Comparison of ENCODE assay signal across 8 cellular contexts in the genomic region with DNA sequence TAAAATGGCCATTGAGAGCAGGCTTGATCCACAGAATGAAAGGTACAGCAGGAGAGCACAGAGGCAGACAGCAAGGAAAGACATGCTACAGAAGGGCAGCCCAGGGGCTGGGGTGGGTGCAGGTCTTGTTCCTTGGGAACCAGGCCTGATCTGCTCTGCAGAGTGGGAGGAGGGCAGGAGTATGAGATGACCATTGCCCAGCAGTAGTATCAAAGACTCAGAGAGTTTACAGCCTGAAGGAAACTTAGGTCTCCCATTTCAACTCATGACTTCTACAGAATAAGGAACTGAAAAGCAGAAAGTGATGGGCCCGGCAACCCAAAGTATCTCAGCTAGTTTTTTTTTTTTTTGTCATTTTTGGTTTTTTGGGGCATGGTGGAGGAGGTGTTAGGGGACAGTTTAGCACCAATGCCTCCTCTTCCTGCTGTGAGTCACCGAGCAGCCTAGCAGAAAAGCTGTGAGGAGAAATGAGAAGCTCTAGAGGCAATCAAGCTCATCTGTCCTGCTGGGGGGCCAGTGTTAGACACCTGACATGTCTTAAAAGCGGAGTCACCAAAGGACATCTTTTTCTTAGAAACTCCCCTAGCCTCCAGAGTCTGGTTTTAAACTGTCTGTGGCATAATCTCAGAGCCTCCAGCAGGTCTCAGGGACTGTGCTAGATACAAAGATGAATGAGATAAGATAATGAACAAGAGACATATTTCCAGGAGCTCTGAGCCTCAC. TPM values are rescaled to one million over a fixed set of nuclear protein-coding genes. Genes with fewer than 3 reads are reported as not detected.
DNase-seq lines count a peak whose midpoint lies in the region; ATAC-seq, FAIRE-seq and TF ChIP-seq lines count a peak whose summit lies in the region.

No MANE protein-coding gene starts in this region.

- H3F3A ChIP-seq in Loucy (ENCODE audit: low read depth), result 0 out of 2 replicates have a peak, but pooled peaks cover 2% of the 10 kb centered on the region

- no peak overlapping the region for H3K27ac ChIP-seq in K562 (ENCODE audit: extremely low read depth, low read depth, low read length)
- peak overlapping the region in 1 of 4 donors; percentile 21 for H3K27ac ChIP-seq in esophagus muscularis mucosa (replicated peaks in 1 of 4)

- no peaks in the 10 kb centered on the region for H3K9me1 ChIP-seq in K562 (ENCODE audit: control insufficient read depth, insufficient read depth, low read length)

- H4K20me1 ChIP-seq in Loucy (ENCODE audit: insufficient read depth, low read length, poor library complexity, severe bottlenecking) (no peaks in the 10 kb centered on the region), K562 (replicated peaks; ENCODE audit: control insufficient read depth, insufficient read depth, low read length) (no peaks in the 10 kb centered on the region)

- TF ChIP-seq CTCF in Loucy (conservative IDR thresholded peaks at IDR 0.05; ENCODE audit: low read length) (no peak), K562 (IDR thresholded peaks at IDR 0.05 in 2 of 3, conservative IDR thresholded peaks at IDR 0.05 in 1 of 3; ENCODE audit: insufficient read depth in 2 of 3, low read depth in 1 of 3, low read length in 3 of 3) (no peak), esophagus muscularis mucosa (IDR thresholded peaks at IDR 0.05) (no peak)

- TF ChIP-seq EP300 in K562 (IDR thresholded peaks at IDR 0.05; ENCODE audit: low read length) (no peak), esophagus muscularis mucosa (IDR thresholded peaks at IDR 0.05) (no peak)

- TF ChIP-seq POLR2A in GM18505 (IDR thresholded peaks at IDR 0.05; ENCODE audit: borderline replicate concordance, extremely low read depth, insufficient read depth, insufficient read length), result peak; percentile 74
- no peak for TF ChIP-seq POLR2A in K562 (conservative IDR thresholded peaks at IDR 0.05)
- no peak for TF ChIP-seq POLR2A in esophagus muscularis mucosa (IDR thresholded peaks at IDR 0.05; ENCODE audit: low read depth)

- POLR2A ChIA-PET in K562 (lab: Yijun Ruan, JAX), result no interaction called here

- H3K9ac ChIP-seq in Loucy (ENCODE audit: low read depth, low read length, poor library complexity, severe bottlenecking) (peak overlapping the region; percentile 32), K562 (ENCODE audit: insufficient read depth in 1 of 2, low read depth in 2 of 2, low read length in 2 of 2) (no peak overlapping the region)

- no peaks in the 10 kb centered on the region for H3K79me2 ChIP-seq in Loucy (ENCODE audit: insufficient read depth, low read length)
- no peaks in the 10 kb centered on the region for H3K79me2 ChIP-seq in K562 (ENCODE audit: control insufficient read depth, insufficient read depth, low read length)

- H3K4me2 ChIP-seq in Loucy (ENCODE audit: low read depth, low read length, poor library complexity, severe bottlenecking), result peak overlapping the region; percentile 41
- H3K4me2 ChIP-seq in K562 (ENCODE audit: insufficient read depth, low read length), result no peak overlapping the region

- FAIRE-seq in K562 (lab: Jason Lieb, UNC), result no peak

- H3K9me2 ChIP-seq in Loucy (replicated peaks; ENCODE audit: low read depth, low read length), result no peaks in the 10 kb centered on the region

- ATAC-seq in GM18505 (IDR thresholded peaks at IDR 0.05; ENCODE audit: unreplicated experiment) (peak; percentile 53), GM21528 (IDR thresholded peaks at IDR 0.05; ENCODE audit: low FRiP score, unreplicated experiment) (peak; percentile 57), K562 (no peak)
- ATAC-seq in stimulated activated naive CD8-positive, alpha-beta T cell treated with anti-CD3 and anti-CD28 coated beads, Interleukin-15, Interleukin-2, amounts not matched to agents 100 U/mL and 50 U/mL, for 24 hours, result peak; percentile 77

- H3K4me1 ChIP-seq in Loucy (ENCODE audit: insufficient read depth, low read length, poor library complexity, severe bottlenecking) (peaks cover 60% of the 10 kb centered on the region), K562 (replicated peaks in 1 of 2; ENCODE audit: control insufficient read depth in 2 of 2, insufficient read depth in 2 of 2, low read length in 2 of 2) (peaks cover 0 to 10% of the 10 kb centered on the region in 2 experiments; a peak in 3 of 5 replicates), esophagus muscularis mucosa (peaks cover 26 to 28% (median 27%) of the 10 kb centered on the region in 4 donors)

- intact Hi-C loops in K562 (cut with micrococcal nuclease), result no loop called here
- intact Hi-C loops in esophagus muscularis mucosa (cut with DNase I), result no loop called here

- H2AFZ ChIP-seq in Loucy (ENCODE audit: low read length) (0 out of 2 replicates have a peak overlapping the region, but pooled peaks have one; percentile 37), K562 (ENCODE audit: low read depth, low read length) (no peak overlapping the region)

- no peaks in the 10 kb centered on the region for H3K9me3 ChIP-seq in Loucy (ENCODE audit: insufficient read depth, low read depth, low read length)
- no peaks in the 10 kb centered on the region for H3K9me3 ChIP-seq in K562 (replicated peaks; ENCODE audit: control insufficient read depth, insufficient read depth, low read depth, low read length)
- no peaks in the 10 kb centered on the region for H3K9me3 ChIP-seq in esophagus muscularis mucosa

- WGBS in K562 (ENCODE audit: insufficient coverage, low coverage, missing lambda C conversion rate), result 0% methylated on average over 2 of the region's 3 CpGs
- 79% methylated on average over 3 of the region's 3 CpGs for WGBS in esophagus muscularis mucosa

- in situ Hi-C loops in K562 (cut with MboI), result no loop called here

- DNase-seq in K562 (ENCODE audit: extremely low read depth in 1 of 4, low spot score in 3 of 4), result peak in 1 of 4 experiments; percentile 28
- peak; percentile 63 for DNase-seq in stimulated activated naive CD8-positive, alpha-beta T cell treated with anti-CD3 and anti-CD28 coated beads, Interleukin-15, Interleukin-2, amounts not matched to agents 100 U/mL and 50 U/mL, for 24 hours
- no peak for DNase-seq in NCI-H510A (lab: John Stamatoyannopoulos, UW)
- DNase-seq in NCI-H2107 treated with DMSO at 0.1 percent for 48 hours (lab: John Stamatoyannopoulos, UW; ENCODE audit: unreplicated experiment), result no peak
- no peak for DNase-seq in esophagus muscularis mucosa (ENCODE audit: extremely low spot score)

- no TSS peak for BruUV-seq in K562 (replicated peaks; lab: Mats Ljungman, UMichigan)

- no peaks in the 10 kb centered on the region for H3K36me3 ChIP-seq in Loucy (ENCODE audit: insufficient read depth, low read length)
- H3K36me3 ChIP-seq in K562 (ENCODE audit: control insufficient read depth, insufficient read depth, low read length), result no peaks in the 10 kb centered on the region
- no peaks in the 10 kb centered on the region for H3K36me3 ChIP-seq in esophagus muscularis mucosa

- peak overlapping the region; percentile 5 for H3K4me3 ChIP-seq in Loucy (ENCODE audit: low read length, poor library complexity, severe bottlenecking)
- no peak overlapping the region for H3K4me3 ChIP-seq in K562
- no peak overlapping the region for H3K4me3 ChIP-seq in esophagus muscularis mucosa

- H3K27me3 ChIP-seq in Loucy (ENCODE audit: insufficient read depth, low read length, poor library complexity, severe bottlenecking), result no peaks in the 10 kb centered on the region
- peaks cover 0 to 4% of the 10 kb centered on the region in 2 experiments; a peak in 3 of 5 replicates for H3K27me3 ChIP-seq in K562 (ENCODE audit: control insufficient read depth in 2 of 2, insufficient read depth in 2 of 2, low read length in 2 of 2)
- no peaks in the 10 kb centered on the region for H3K27me3 ChIP-seq in esophagus muscularis mucosa

- no peak for TF ChIP-seq RAD21 in K562 (CRISPR knock-in tag; conservative IDR thresholded peaks at IDR 0.05 in 1 of 2, IDR thresholded peaks at IDR 0.05 in 1 of 2)

- CTCF ChIA-PET in K562 (lab: Yijun Ruan, JAX; ENCODE audit: low intra/inter-chr PET ratio), result no interaction called here

TF ChIP-seq in K562, 482 proteins besides CTCF, POLR2A, EP300 and RAD21 (continues in another document):
- TF ChIP-seq, protein P1, sequence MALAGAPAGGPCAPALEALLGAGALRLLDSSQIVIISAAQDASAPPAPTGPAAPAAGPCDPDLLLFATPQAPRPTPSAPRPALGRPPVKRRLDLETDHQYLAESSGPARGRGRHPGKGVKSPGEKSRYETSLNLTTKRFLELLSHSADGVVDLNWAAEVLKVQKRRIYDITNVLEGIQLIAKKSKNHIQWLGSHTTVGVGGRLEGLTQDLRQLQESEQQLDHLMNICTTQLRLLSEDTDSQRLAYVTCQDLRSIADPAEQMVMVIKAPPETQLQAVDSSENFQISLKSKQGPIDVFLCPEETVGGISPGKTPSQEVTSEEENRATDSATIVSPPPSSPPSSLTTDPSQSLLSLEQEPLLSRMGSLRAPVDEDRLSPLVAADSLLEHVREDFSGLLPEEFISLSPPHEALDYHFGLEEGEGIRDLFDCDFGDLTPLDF (CRISPR knock-in tag; IDR thresholded peaks at IDR 0.05), result no peak

RNA-seq across cellular contexts. Expression of a gene that starts 34.3 kb away (rescaled TPM):
- total RNA-seq in K562 (2011; cell fraction: chromatin; rRNA removed; ENCODE audit: low replicate concordance), result 19.0 and 30.9 TPM in 2 replicates
- total RNA-seq in K562 (2011; cell fraction: nucleolus; rRNA removed), result 29.9 and 33.7 TPM in 2 replicates
- 33.7 and 34.3 TPM in 2 replicates for total RNA-seq in K562 (2011; cell fraction: nucleoplasm; rRNA removed)
- total RNA-seq in K562 (2014; rRNA removed), result 9.4 and 9.7 TPM in 2 replicates
- total RNA-seq in K562 (2014; rRNA removed; fragmentation: Illumina TruSeq; extraction: Trizol), result 12.3 and 13.2 TPM in 2 replicates
- total RNA-seq in K562 (2015; rRNA removed; fragmentation: Illumina TruSeq; extraction: Trizol), result 12.6 and 13.2 TPM in 2 replicates
- total RNA-seq in K562 (2021), result 14.4 and 15.3 TPM in 2 replicates
- 28.5 and 33.0 TPM in 2 replicates for polyA plus RNA-seq in K562 (2011; rRNA removed)
- 27.7 and 35.0 TPM in 2 replicates for polyA plus RNA-seq in K562 (2011; cell fraction: cytosol; rRNA removed)
- polyA plus RNA-seq in K562 (2011; cell fraction: nucleus; rRNA removed), result 20.7 and 22.2 TPM in 2 replicates
- 11.0 and 14.7 TPM in 2 replicates for polyA plus RNA-seq in K562 (2012)
- 17.2 and 21.8 TPM in 2 replicates for polyA plus RNA-seq in K562 (2014; fragmentation: Illumina TruSeq; extraction: Trizol)
- 1 to 10 TPM; 4.1 to 5.7 TPM for polyA plus RNA-seq in K562 (2014; fragmentation: Nextera tagmentation; extraction: Ambion mirVana)
- polyA plus RNA-seq in K562 (2014; rRNA removed), result 10.8 and 15.7 TPM in 2 replicates
- 36.7 and 42.0 TPM in 2 replicates for polyA minus RNA-seq in K562 (2011; rRNA and poly(A)+ RNA removed)
- polyA minus RNA-seq in K562 (2011; cell fraction: cytosol; rRNA and poly(A)+ RNA removed), result 12.8 and 22.0 TPM in 2 replicates
- polyA minus RNA-seq in K562 (2011; cell fraction: nucleus; rRNA and poly(A)+ RNA removed), result 28.0 and 31.2 TPM in 2 replicates
- 10 to 100 TPM; 25.3 to 43.4 (median 33.9) TPM for total RNA-seq in esophagus muscularis mucosa
